Comparison of ENCODE assay signal across 11 cellular contexts in the genomic region with DNA sequence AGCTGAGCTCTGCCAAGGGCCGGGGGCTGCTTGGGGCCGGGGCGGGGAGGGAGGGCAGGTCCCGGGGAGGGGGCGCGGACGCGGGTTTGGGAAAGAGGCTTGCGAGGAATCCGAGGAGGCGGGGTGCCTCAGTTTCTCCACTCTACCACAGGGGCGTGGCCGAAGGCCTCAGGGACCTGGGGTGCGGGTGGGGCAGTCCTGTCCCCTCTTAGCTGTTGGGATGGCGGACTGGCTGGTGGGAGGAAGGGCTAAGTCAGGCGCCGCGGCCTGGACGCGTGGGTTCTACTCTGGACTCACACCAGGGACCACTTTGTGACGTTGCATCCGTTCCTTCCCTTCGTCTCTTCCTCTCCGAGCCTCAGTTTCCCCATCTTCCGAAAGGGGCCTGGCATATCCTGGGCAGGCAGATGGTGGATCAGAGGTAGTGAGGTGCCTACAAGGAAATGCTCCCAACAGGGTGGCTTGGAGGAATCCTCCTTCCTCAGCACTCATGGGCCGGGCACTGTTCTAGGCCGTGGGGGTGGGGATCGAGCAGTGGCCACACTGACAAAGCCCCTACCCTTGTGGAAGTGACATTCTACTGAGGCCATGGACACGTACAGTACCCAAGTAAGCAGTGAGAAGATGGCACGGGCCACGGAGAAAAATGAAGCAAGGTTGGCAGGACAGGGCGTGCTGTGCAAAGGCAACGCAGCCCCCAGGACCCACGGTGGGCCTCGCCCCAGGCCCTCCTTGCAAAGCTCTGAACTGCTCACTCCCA. TPM values are rescaled to one million over a fixed set of nuclear protein-coding genes. Genes with fewer than 3 reads are reported as not detected.
A peak's percentile ranks its signal among the peaks of the same experiment; 100 is the strongest.
DNase-seq lines count a peak whose midpoint lies in the region; ATAC-seq and TF ChIP-seq lines count a peak whose summit lies in the region.
"Had no signal": no experiment of that assay in that cellular context is flagged by ENCODE, and none has a peak within 500 bp of the region (broad histone marks: within the 10 kb centered on the region; RNA-seq: fewer than 3 reads in every experiment).

No MANE protein-coding gene starts in this region.

- H3K36me3 ChIP-seq in SK-N-MC (ENCODE audit: insufficient read depth, low read length), result no peaks in the 10 kb centered on the region

- H3K9me3 ChIP-seq in SK-N-MC (ENCODE audit: low read depth, low read length), result no peaks in the 10 kb centered on the region

- H3K4me3 ChIP-seq in SK-N-MC (peak overlapping the region; percentile 74), retinal pigment epithelial cell (ENCODE audit: low read length) (peak overlapping the region; percentile 20)

- no peak overlapping the region for H3K27ac ChIP-seq in SK-N-MC

- peak overlapping the region; percentile 47 for H3K9ac ChIP-seq in SK-N-MC (ENCODE audit: insufficient read length)

- DNase-seq in D341Med (ENCODE audit: low spot score) (peak; percentile 29), SK-N-MC (ENCODE audit: low read depth, low spot score) (no peak), iPS-NIHi7 (ENCODE audit: extremely low spot score) (peak; percentile 15), retinal pigment epithelial cell (ENCODE audit: low read depth) (no peak), NCI-H1105 treated with DMSO at 0.1 percent for 48 hours (lab: John Stamatoyannopoulos, UW) (no peak), SHP77 (lab: John Stamatoyannopoulos, UW) (no peak), H4 (ENCODE audit: low spot score) (no peak)
- DNase-seq: foreskin melanocyte, NCI-H2171 had no signal

- TF ChIP-seq CTCF in retinal pigment epithelial cell (conservative IDR thresholded peaks at IDR 0.05; ENCODE audit: low read depth, low read length), result no peak

- ATAC-seq in HG03457 (IDR thresholded peaks at IDR 0.05; ENCODE audit: unreplicated experiment), result no peak

RNA-seq across cellular contexts. Expression of a gene that starts 13.2 kb away (rescaled TPM):
- not detected in 2 replicates for total RNA-seq in H4 (2014; rRNA removed; shearing (Covaris generic))
- total RNA-seq: HT1080 had no signal

Comparison
In these comparisons a context has a peak if more than half of its experiments do, and no peak if none do; other contexts are left out.
1. DNase-seq: peak in D341Med (single experiment) and iPS-NIHi7 (single experiment); none in SK-N-MC (single experiment), retinal pigment epithelial cell (single experiment), NCI-H1105 treated with DMSO at 0.1 percent for 48 hours (single experiment), SHP77 (0 of 2) and H4 (single experiment).